Comparison of ENCODE assay signal across 17 cellular contexts in genomic region chr21:34093083-34093482, GRCh38.
"Had no signal": no experiment of that assay in that cellular context is flagged by ENCODE, and none has a peak within 500 bp of the region (broad histone marks: within the 10 kb centered on the region; RNA-seq: fewer than 3 reads in every experiment).

No MANE protein-coding gene starts in this region.

- DNase-seq: activated B cell treated with CpG ODN at 0.5 μM for 24 hours; activated CD4-positive, alpha-beta T cell treated with anti-CD3 and anti-CD28 coated beads for 48 hours; activated CD8-positive, alpha-beta memory T cell treated with anti-CD3 and anti-CD28 coated beads for 24 hours; dorsolateral prefrontal cortex; endodermal cell; heart right ventricle; islet precursor cell; nephron progenitor cell; right lobe of liver; T-helper 2 cell; trophoblast cell had no signal

- H3K9me3 Mint-ChIP-seq: activated B cell treated with CpG ODN at 0.5 μM for 24 hours; activated T-helper 1 cell treated with anti-CD3 and anti-CD28 coated beads, Interleukin-12 subunit alpha, Interleukin-12 subunit beta, Interleukin-2, Interleukin-4 antibody, amounts not matched to agents 30 ng/mL and 10 ng/mL and 1 ng/mL, durations not matched to agents 14 hours and 24 hours and 36 hours; endodermal cell; nephron progenitor cell; stimulated activated naive CD8-positive, alpha-beta T cell treated with anti-CD3 and anti-CD28 coated beads, Interleukin-15, Interleukin-2, amounts not matched to agents 100 ng/mL and 50 ng/mL, for 24 hours had no signal

- H3K9me3 ChIP-seq: gastroesophageal sphincter, heart right ventricle, right lobe of liver, suprapubic skin had no signal

- H3K27me3 ChIP-seq: cardiac muscle cell, dorsolateral prefrontal cortex, gastroesophageal sphincter, heart right ventricle, right lobe of liver, suprapubic skin had no signal

- H3K27ac ChIP-seq: cardiac muscle cell, dorsolateral prefrontal cortex, gastroesophageal sphincter, heart right ventricle, right lobe of liver, suprapubic skin had no signal

- H3K4me3 ChIP-seq: cardiac muscle cell, dorsolateral prefrontal cortex, gastroesophageal sphincter, heart right ventricle, lung, right lobe of liver, suprapubic skin had no signal

- H3K36me3 ChIP-seq: right lobe of liver had no signal

- H3K27me3 Mint-ChIP-seq: activated B cell treated with CpG ODN at 0.5 μM for 24 hours; stimulated activated naive CD8-positive, alpha-beta T cell treated with anti-CD3 and anti-CD28 coated beads, Interleukin-15, Interleukin-2, amounts not matched to agents 100 ng/mL and 50 ng/mL, for 24 hours had no signal

- H3K4me3 Mint-ChIP-seq: activated B cell treated with CpG ODN at 0.5 μM for 24 hours; activated T-helper 1 cell treated with anti-CD3 and anti-CD28 coated beads, Interleukin-12 subunit alpha, Interleukin-12 subunit beta, Interleukin-2, Interleukin-4 antibody, amounts not matched to agents 30 ng/mL and 10 ng/mL and 1 ng/mL, durations not matched to agents 14 hours and 24 hours and 36 hours; endodermal cell; nephron progenitor cell; stimulated activated naive CD8-positive, alpha-beta T cell treated with anti-CD3 and anti-CD28 coated beads, Interleukin-15, Interleukin-2, amounts not matched to agents 100 ng/mL and 50 ng/mL, for 24 hours had no signal

- ATAC-seq: gastroesophageal sphincter, heart right ventricle, right lobe of liver had no signal

- H3K27ac Mint-ChIP-seq: endodermal cell; stimulated activated naive CD8-positive, alpha-beta T cell treated with anti-CD3 and anti-CD28 coated beads, Interleukin-15, Interleukin-2, amounts not matched to agents 100 ng/mL and 50 ng/mL, for 24 hours had no signal
